Comparison of ENCODE assay signal across 31 cellular contexts in the genomic region with DNA sequence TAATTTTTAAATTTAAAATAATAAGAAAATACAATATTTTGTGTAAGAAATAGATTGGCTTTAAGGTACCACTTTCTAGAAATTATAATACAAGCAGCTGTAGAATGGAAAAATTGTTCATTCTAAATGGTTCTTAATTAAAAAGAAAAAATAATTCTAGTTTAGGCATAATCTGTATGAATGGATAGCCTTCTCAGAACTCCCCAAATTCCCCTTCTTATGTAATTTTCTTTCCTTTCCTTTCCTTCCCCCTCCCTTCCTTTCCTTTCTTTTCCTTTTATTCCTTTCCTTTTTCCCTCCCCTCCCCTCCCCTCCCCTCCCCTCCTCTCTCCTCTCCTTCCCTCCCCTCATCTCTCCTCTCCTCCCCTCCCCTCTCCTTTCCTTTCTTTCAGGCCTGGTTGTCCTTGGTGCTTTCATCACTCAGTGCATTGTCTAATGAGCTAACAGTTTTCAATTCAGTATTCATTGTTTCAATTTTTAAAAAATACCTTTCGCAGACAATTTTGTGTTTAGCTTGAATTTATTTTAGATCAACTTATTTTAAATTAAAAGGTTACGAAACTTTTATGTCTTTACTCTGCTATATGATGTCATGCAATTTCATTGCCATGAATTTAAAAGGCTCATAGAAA. TPM values are rescaled to one million over a fixed set of nuclear protein-coding genes. Genes with fewer than 3 reads are reported as not detected.
DNase-seq lines count a peak whose midpoint lies in the region; ATAC-seq, FAIRE-seq and TF ChIP-seq lines count a peak whose summit lies in the region.
"Had no signal": no experiment of that assay in that cellular context is flagged by ENCODE, and none has a peak within 500 bp of the region (broad histone marks: within the 10 kb centered on the region; RNA-seq: fewer than 3 reads in every experiment).

No MANE protein-coding gene starts in this region.

- H3K9me3 ChIP-seq in HepG2 (ENCODE audit: low read length) (no peaks in the 10 kb centered on the region), right lobe of liver (no peaks in the 10 kb centered on the region), K562 (replicated peaks; ENCODE audit: control insufficient read depth, insufficient read depth, low read depth, low read length) (no peaks in the 10 kb centered on the region), pancreas (no peaks in the 10 kb centered on the region), tibial artery (peaks cover 0 to 5% (median 0%) of the 10 kb centered on the region in 3 donors)
- H3K9me3 ChIP-seq: A549, BE2C, BLaER1 had no signal

- no peaks in the 10 kb centered on the region for H3K36me3 ChIP-seq in HepG2 (replicated peaks in 1 of 2; ENCODE audit: control insufficient read depth in 1 of 2, insufficient read depth in 2 of 2, low read length in 2 of 2)
- H3K36me3 ChIP-seq in right lobe of liver, result no peaks in the 10 kb centered on the region
- H3K36me3 ChIP-seq in K562 (ENCODE audit: control insufficient read depth, insufficient read depth, low read length), result no peaks in the 10 kb centered on the region
- no peaks in the 10 kb centered on the region for H3K36me3 ChIP-seq in pancreas
- H3K36me3 ChIP-seq in tibial artery, result no peaks in the 10 kb centered on the region
- H3K36me3 ChIP-seq: BE2C, BLaER1 had no signal

- H3K79me2 ChIP-seq in HepG2 (ENCODE audit: insufficient read depth, low read length) (no peaks in the 10 kb centered on the region), K562 (ENCODE audit: control insufficient read depth, insufficient read depth, low read length) (no peaks in the 10 kb centered on the region)

- TF ChIP-seq RAD21 in HepG2 (CRISPR knock-in tag; IDR thresholded peaks at IDR 0.05), result no peak
- no peak for TF ChIP-seq RAD21 in K562 (CRISPR knock-in tag; conservative IDR thresholded peaks at IDR 0.05 in 1 of 2, IDR thresholded peaks at IDR 0.05 in 1 of 2)

- TF ChIP-seq POLR2A in HepG2 (IDR thresholded peaks at IDR 0.05; ENCODE audit: insufficient read depth in 1 of 2, low read depth in 2 of 2, low read length in 2 of 2), result no peak
- TF ChIP-seq POLR2A in right lobe of liver (IDR thresholded peaks at IDR 0.05), result no peak
- TF ChIP-seq POLR2A in K562 (conservative IDR thresholded peaks at IDR 0.05), result no peak

- H4K20me1 ChIP-seq in HepG2 (ENCODE audit: insufficient read depth, low read length) (no peaks in the 10 kb centered on the region), K562 (replicated peaks; ENCODE audit: control insufficient read depth, insufficient read depth, low read length) (no peaks in the 10 kb centered on the region)
- H4K20me1 ChIP-seq: BLaER1 had no signal

- H2AFZ ChIP-seq in HepG2 (ENCODE audit: low read length) (no peak overlapping the region), K562 (ENCODE audit: low read depth, low read length) (no peak overlapping the region)

- H3K9me3 Mint-ChIP-seq in type B pancreatic cell, result no peaks in the 10 kb centered on the region
- H3K9me3 Mint-ChIP-seq: CD8-positive, alpha-beta memory T cell had no signal

- intact Hi-C loops in HepG2 (cut with micrococcal nuclease; ENCODE audit: unreplicated experiment), result no loop called here
- intact Hi-C loops in right lobe of liver (cut with DNase I), result no loop called here
- intact Hi-C loops in K562 (cut with micrococcal nuclease), result no loop called here
- intact Hi-C loops in pancreas (cut with DNase I), result no loop called here
- intact Hi-C loops in tibial artery (cut with DNase I; ENCODE audit: low total_unique reads), result no loop called here

- H3K36me3 Mint-ChIP-seq in type B pancreatic cell, result no peaks in the 10 kb centered on the region
- H3K36me3 Mint-ChIP-seq: CD14-positive monocyte; CD4-positive, CD25-positive, alpha-beta regulatory T cell had no signal

- H3K27me3 ChIP-seq in HepG2 (ENCODE audit: control insufficient read depth in 1 of 2, insufficient read depth in 2 of 2, low read length in 2 of 2), result peaks cover 0 to 8% of the 10 kb centered on the region in 2 experiments; a peak in 2 of 5 replicates
- H3K27me3 ChIP-seq in right lobe of liver, result no peaks in the 10 kb centered on the region
- peaks cover 0 to 19% of the 10 kb centered on the region in 2 experiments; a peak in 2 of 5 replicates for H3K27me3 ChIP-seq in K562 (ENCODE audit: control insufficient read depth in 2 of 2, insufficient read depth in 2 of 2, low read length in 2 of 2)
- H3K27me3 ChIP-seq in pancreas, result no peaks in the 10 kb centered on the region
- no peaks in the 10 kb centered on the region for H3K27me3 ChIP-seq in tibial artery
- H3K27me3 ChIP-seq: BE2C, BLaER1 had no signal

- peak overlapping the region; percentile 6 for H3K27ac Mint-ChIP-seq in type B pancreatic cell
- H3K27ac Mint-ChIP-seq: CD14-positive monocyte; CD4-positive, alpha-beta memory T cell; CD4-positive, CD25-positive, alpha-beta regulatory T cell; CD8-positive, alpha-beta memory T cell had no signal

- H3K27ac ChIP-seq in HepG2 (ENCODE audit: extremely low read length, insufficient read depth, low read length) (no peak overlapping the region), right lobe of liver (no peak overlapping the region), K562 (ENCODE audit: extremely low read depth, low read depth, low read length) (no peak overlapping the region), pancreas (peak overlapping the region in 3 of 4 donors; percentile 28 to 67 (median 66)), tibial artery (no peak overlapping the region)
- H3K27ac ChIP-seq: 22Rv1, A549, BLaER1 had no signal

- H3K4me2 ChIP-seq in HepG2 (ENCODE audit: low read depth, low read length) (no peak overlapping the region), K562 (ENCODE audit: insufficient read depth, low read length) (no peak overlapping the region)
- H3K4me2 ChIP-seq: A549, BLaER1 had no signal

- H3K4me1 ChIP-seq in HepG2 (ENCODE audit: insufficient read depth, low read length) (no peaks in the 10 kb centered on the region), right lobe of liver (peaks cover 0 to 7% (median 0%) of the 10 kb centered on the region in 4 donors), K562 (replicated peaks in 1 of 2; ENCODE audit: control insufficient read depth in 2 of 2, insufficient read depth in 2 of 2, low read length in 2 of 2) (peaks cover 0 to 12% of the 10 kb centered on the region in 2 experiments; a peak in 2 of 5 replicates), pancreas (peaks cover 0 to 15% (median 8%) of the 10 kb centered on the region in 3 donors), tibial artery (no peaks in the 10 kb centered on the region)
- H3K4me1 ChIP-seq: A549, BE2C, BLaER1 had no signal

- H3K4me1 Mint-ChIP-seq in type B pancreatic cell (ENCODE audit: unreplicated experiment), result no peaks in the 10 kb centered on the region
- H3K4me1 Mint-ChIP-seq: CD14-positive monocyte; CD4-positive, alpha-beta memory T cell; CD4-positive, CD25-positive, alpha-beta regulatory T cell; CD8-positive, alpha-beta memory T cell had no signal

- POLR2A ChIA-PET in HepG2 (lab: Yijun Ruan, JAX) (no interaction called here), K562 (lab: Yijun Ruan, JAX) (interaction anchor here (0.8 kb wide), 1 partner anchor 13 kb away, joined by 3 read pairs; no protein-coding TSS in a partner anchor)

- DNase-seq in HepG2 (ENCODE audit: low spot score) (no peak), right lobe of liver (no peak), K562 (ENCODE audit: extremely low read depth in 1 of 4, low spot score in 3 of 4) (no peak), pancreas (no peak), type B pancreatic cell (ENCODE audit: extremely low spot score, unreplicated experiment) (no peak), Kasumi-1 (lab: John Stamatoyannopoulos, UW) (no peak), T-helper 1 cell (no peak), tibial artery (no peak)
- DNase-seq: BE2C; C1 segment of cervical spinal cord; CD4-positive, alpha-beta memory T cell; CD4-positive, CD25-positive, alpha-beta regulatory T cell; CD8-positive, alpha-beta memory T cell; COR-L47; DMS 273 treated with DMSO at 0.1 percent for 48 hours; DMS153; DMS53; DMS79; DND-41; EL; GDM1 had no signal

- no peak for TF ChIP-seq EP300 in HepG2 (IDR thresholded peaks at IDR 0.05; ENCODE audit: low read depth in 2 of 2, low read length in 2 of 2)
- TF ChIP-seq EP300 in HepG2 (CRISPR knock-in tag; IDR thresholded peaks at IDR 0.05; ENCODE audit: borderline replicate concordance), result no peak
- TF ChIP-seq EP300 in K562 (IDR thresholded peaks at IDR 0.05; ENCODE audit: low read length), result no peak

- H3K4me3 Mint-ChIP-seq in type B pancreatic cell, result no peak overlapping the region
- H3K4me3 Mint-ChIP-seq: CD14-positive monocyte; CD4-positive, alpha-beta memory T cell; CD4-positive, CD25-positive, alpha-beta regulatory T cell had no signal

- TF ChIP-seq CTCF in HepG2 (CRISPR knock-in tag; IDR thresholded peaks at IDR 0.05), result no peak
- TF ChIP-seq CTCF in right lobe of liver (IDR thresholded peaks at IDR 0.05), result no peak
- TF ChIP-seq CTCF in K562 (IDR thresholded peaks at IDR 0.05 in 2 of 3, conservative IDR thresholded peaks at IDR 0.05 in 1 of 3; ENCODE audit: insufficient read depth in 2 of 3, low read depth in 1 of 3, low read length in 3 of 3), result no peak
- no peak for TF ChIP-seq CTCF in pancreas (IDR thresholded peaks at IDR 0.05)
- TF ChIP-seq CTCF in type B pancreatic cell (conservative IDR thresholded peaks at IDR 0.05), result no peak
- no peak for TF ChIP-seq CTCF in tibial artery (IDR thresholded peaks at IDR 0.05)

- H3K4me3 ChIP-seq in HepG2 (replicated peaks in 1 of 3; ENCODE audit: insufficient read depth in 1 of 3, low read depth in 2 of 3, low read length in 3 of 3) (no peak overlapping the region), right lobe of liver (no peak overlapping the region), K562 (no peak overlapping the region), pancreas (no peak overlapping the region), tibial artery (no peak overlapping the region)
- H3K4me3 ChIP-seq: A549, BLaER1, GM12878 had no signal

- H3K9me1 ChIP-seq in K562 (ENCODE audit: control insufficient read depth, insufficient read depth, low read length), result peaks cover 3% of the 10 kb centered on the region

- BruUV-seq in HepG2 (replicated peaks; lab: Mats Ljungman, UMichigan) (no TSS peak), K562 (replicated peaks; lab: Mats Ljungman, UMichigan) (no TSS peak)

- CTCF ChIA-PET in HepG2 (lab: Yijun Ruan, JAX; ENCODE audit: low intra/inter-chr PET ratio, low total read pairs) (no interaction called here), K562 (lab: Yijun Ruan, JAX; ENCODE audit: low intra/inter-chr PET ratio) (no interaction called here)

- H3K9ac ChIP-seq in HepG2 (ENCODE audit: insufficient read depth, low read depth, low read length), result no peak overlapping the region
- no peak overlapping the region for H3K9ac ChIP-seq in K562 (ENCODE audit: insufficient read depth in 1 of 2, low read depth in 2 of 2, low read length in 2 of 2)
- H3K9ac ChIP-seq: BLaER1 had no signal

- H3K27me3 Mint-ChIP-seq in type B pancreatic cell, result no peaks in the 10 kb centered on the region

- in situ Hi-C loops in HepG2 (cut with HindIII; ENCODE audit: extremely low pct_ligation_motif_present, low pct_unique_long_range_greater_than_20kb) (no loop called here), K562 (cut with MboI) (no loop called here)

- WGBS in HepG2 (ENCODE audit: low lambda C conversion rate), result 19% methylated on average over 2 of the region's 2 CpGs
- WGBS in right lobe of liver (ENCODE audit: insufficient coverage, low coverage, low lambda C conversion rate, missing lambda C conversion rate), result 98% methylated on average over 2 of the region's 2 CpGs
- 41% methylated on average over 2 of the region's 2 CpGs for WGBS in K562 (ENCODE audit: insufficient coverage, low coverage, missing lambda C conversion rate)
- 65 to 70% methylated on average over 2 of the region's 2 CpGs for WGBS in pancreas, 2 donors

- no peak for ATAC-seq in HepG2
- ATAC-seq in right lobe of liver, result no peak
- no peak for ATAC-seq in K562
- no peak for ATAC-seq in pancreas
- ATAC-seq: A549 had no signal

- no peak for FAIRE-seq in HepG2 (lab: Jason Lieb, UNC)
- FAIRE-seq in K562 (lab: Jason Lieb, UNC), result no peak
- no peak for FAIRE-seq in pancreas (lab: Jason Lieb, UNC)
- FAIRE-seq: A549, GM19239 had no signal

RNA-seq across cellular contexts. Expression of a gene that starts 28.8 kb away (rescaled TPM):
- not detected in 2 replicates for total RNA-seq in HepG2 (2016; rRNA removed; fragmentation: Illumina TruSeq; extraction: Trizol)
- not detected in 2 replicates for total RNA-seq in HepG2 (2016; cell fraction: cytosol; rRNA removed; fragmentation: Illumina TruSeq; extraction: Trizol; ENCODE audit: low read depth)
- not detected in 2 replicates for total RNA-seq in HepG2 (2016; cell fraction: insoluble cytoplasmic fraction; rRNA removed; fragmentation: Illumina TruSeq; extraction: Trizol)
- total RNA-seq in HepG2 (2016; cell fraction: membrane; rRNA removed; fragmentation: Illumina TruSeq; extraction: Trizol), result not detected in 2 replicates
- 0.09 TPM in 1 of 2 replicates, not detected in the other for total RNA-seq in HepG2 (2016; cell fraction: nucleus; rRNA removed; fragmentation: Illumina TruSeq; extraction: Trizol)
- polyA plus RNA-seq in HepG2 (2011; rRNA removed), result 0.03 and 0.04 TPM in 2 replicates
- polyA plus RNA-seq in HepG2 (2011; cell fraction: cytosol; rRNA removed), result not detected in 2 replicates
- polyA plus RNA-seq in HepG2 (2011; cell fraction: nucleus; rRNA removed), result 0.10 TPM in 1 of 2 replicates, not detected in the other
- 0.05 TPM in 1 of 2 replicates, not detected in the other for polyA plus RNA-seq in HepG2 (2012)
- not detected in 2 replicates for polyA plus RNA-seq in HepG2 (2016; cell fraction: cytosol; fragmentation: Illumina TruSeq; extraction: Trizol; ENCODE audit: low read depth)
- not detected in 2 replicates for polyA plus RNA-seq in HepG2 (2016; cell fraction: insoluble cytoplasmic fraction; fragmentation: Illumina TruSeq; extraction: Trizol; ENCODE audit: low read depth)
- not detected in 2 replicates for polyA plus RNA-seq in HepG2 (2016; cell fraction: membrane; fragmentation: Illumina TruSeq; extraction: Trizol; ENCODE audit: low read depth)
- polyA plus RNA-seq in HepG2 (2016; cell fraction: nucleus; fragmentation: Illumina TruSeq; extraction: Trizol; ENCODE audit: insufficient read depth, low read depth), result 0.12 and 0.19 TPM in 2 replicates
- 0.07 and 0.14 TPM in 2 replicates for polyA minus RNA-seq in HepG2 (2011; rRNA and poly(A)+ RNA removed; ENCODE audit: low replicate concordance)
- not detected in 2 replicates for polyA minus RNA-seq in HepG2 (2011; cell fraction: cytosol; rRNA and poly(A)+ RNA removed)
- polyA minus RNA-seq in HepG2 (2011; cell fraction: nucleus; rRNA and poly(A)+ RNA removed), result 0.13 TPM in 1 of 2 replicates, not detected in the other
- total RNA-seq in right lobe of liver, result under 1 TPM; 0.05 to 0.25 (median 0.15) TPM
- 0.19 and 0.60 TPM in 2 replicates for total RNA-seq in K562 (2011; cell fraction: chromatin; rRNA removed; ENCODE audit: low replicate concordance)
- 0.13 and 0.17 TPM in 2 replicates for total RNA-seq in K562 (2011; cell fraction: nucleolus; rRNA removed)
- 0.15 TPM in 1 of 2 replicates, not detected in the other for total RNA-seq in K562 (2011; cell fraction: nucleoplasm; rRNA removed)
- not detected in 2 replicates for total RNA-seq in K562 (2014; rRNA removed)
- total RNA-seq in K562 (2014; rRNA removed; fragmentation: Illumina TruSeq; extraction: Trizol), result 0.04 and 0.10 TPM in 2 replicates
- 0.04 TPM in 1 of 2 replicates, not detected in the other for total RNA-seq in K562 (2015; rRNA removed; fragmentation: Illumina TruSeq; extraction: Trizol)
- total RNA-seq in K562 (2021), result not detected in 2 replicates
- 0.10 and 0.20 TPM in 2 replicates for polyA plus RNA-seq in K562 (2011; rRNA removed)
- 0.03 and 0.16 TPM in 2 replicates for polyA plus RNA-seq in K562 (2011; cell fraction: cytosol; rRNA removed)
- polyA plus RNA-seq in K562 (2011; cell fraction: nucleus; rRNA removed), result 0.26 and 0.84 TPM in 2 replicates
- polyA plus RNA-seq in K562 (2012), result 0.04 and 0.05 TPM in 2 replicates
- polyA plus RNA-seq in K562 (2014; fragmentation: Illumina TruSeq; extraction: Trizol), result 0.04 TPM in 1 of 2 replicates, not detected in the other
- polyA plus RNA-seq in K562 (2014; fragmentation: Nextera tagmentation; extraction: Ambion mirVana), result not detected
- 0.07 TPM in 2 replicates for polyA plus RNA-seq in K562 (2014; rRNA removed)
- polyA minus RNA-seq in K562 (2011; rRNA and poly(A)+ RNA removed), result 0.36 TPM in 1 of 2 replicates, not detected in the other
- polyA minus RNA-seq in K562 (2011; cell fraction: cytosol; rRNA and poly(A)+ RNA removed), result 0.36 TPM in 1 of 2 replicates, not detected in the other
- 0.13 and 0.56 TPM in 2 replicates for polyA minus RNA-seq in K562 (2011; cell fraction: nucleus; rRNA and poly(A)+ RNA removed)
- total RNA-seq in pancreas, result under 1 TPM; 0.06 to 0.16 (median 0.12) TPM
- polyA plus RNA-seq in pancreas, result under 1 TPM; 0.27 to 0.38 TPM
- total RNA-seq in type B pancreatic cell (ENCODE audit: low replicate concordance), result 0.27 TPM in 1 of 2 replicates, not detected in the other
- total RNA-seq: A172, Daoy, G401, GM12878 had no signal
- polyA plus RNA-seq: AG04450; CD14-positive monocyte; CD4-positive, alpha-beta memory T cell; CD8-positive, alpha-beta memory T cell had no signal

RNA-seq across cellular contexts. Expression of a gene that starts 35.9 kb away (rescaled TPM):
- 0.07 TPM in 1 of 2 replicates, not detected in the other for total RNA-seq in HepG2 (2016; rRNA removed; fragmentation: Illumina TruSeq; extraction: Trizol)
- total RNA-seq in HepG2 (2016; cell fraction: cytosol; rRNA removed; fragmentation: Illumina TruSeq; extraction: Trizol; ENCODE audit: low read depth), result not detected in 2 replicates
- 0.17 TPM in 1 of 2 replicates, not detected in the other for total RNA-seq in HepG2 (2016; cell fraction: insoluble cytoplasmic fraction; rRNA removed; fragmentation: Illumina TruSeq; extraction: Trizol)
- not detected in 2 replicates for total RNA-seq in HepG2 (2016; cell fraction: membrane; rRNA removed; fragmentation: Illumina TruSeq; extraction: Trizol)
- not detected in 2 replicates for total RNA-seq in HepG2 (2016; cell fraction: nucleus; rRNA removed; fragmentation: Illumina TruSeq; extraction: Trizol)
- polyA plus RNA-seq in HepG2 (2011; rRNA removed), result 0.05 and 0.08 TPM in 2 replicates
- 0.03 TPM in 2 replicates for polyA plus RNA-seq in HepG2 (2011; cell fraction: cytosol; rRNA removed)
- polyA plus RNA-seq in HepG2 (2011; cell fraction: nucleus; rRNA removed), result 0.19 TPM in 1 of 2 replicates, not detected in the other
- polyA plus RNA-seq in HepG2 (2012), result not detected in 2 replicates
- polyA plus RNA-seq in HepG2 (2016; cell fraction: cytosol; fragmentation: Illumina TruSeq; extraction: Trizol; ENCODE audit: low read depth), result not detected in 2 replicates
- polyA plus RNA-seq in HepG2 (2016; cell fraction: insoluble cytoplasmic fraction; fragmentation: Illumina TruSeq; extraction: Trizol; ENCODE audit: low read depth), result not detected in 2 replicates
- polyA plus RNA-seq in HepG2 (2016; cell fraction: membrane; fragmentation: Illumina TruSeq; extraction: Trizol; ENCODE audit: low read depth), result not detected in 2 replicates
- not detected in 2 replicates for polyA plus RNA-seq in HepG2 (2016; cell fraction: nucleus; fragmentation: Illumina TruSeq; extraction: Trizol; ENCODE audit: insufficient read depth, low read depth)
- 1.7 TPM in 1 of 2 replicates, not detected in the other for polyA minus RNA-seq in HepG2 (2011; rRNA and poly(A)+ RNA removed; ENCODE audit: low replicate concordance)
- polyA minus RNA-seq in HepG2 (2011; cell fraction: cytosol; rRNA and poly(A)+ RNA removed), result not detected in 2 replicates
- 0.26 and 0.62 TPM in 2 replicates for polyA minus RNA-seq in HepG2 (2011; cell fraction: nucleus; rRNA and poly(A)+ RNA removed)
- total RNA-seq in right lobe of liver, result not detected
- total RNA-seq in K562 (2011; cell fraction: chromatin; rRNA removed; ENCODE audit: low replicate concordance), result 1.7 and 3.0 TPM in 2 replicates
- total RNA-seq in K562 (2011; cell fraction: nucleolus; rRNA removed), result 0.83 and 1.2 TPM in 2 replicates
- 2.3 and 2.7 TPM in 2 replicates for total RNA-seq in K562 (2011; cell fraction: nucleoplasm; rRNA removed)
- total RNA-seq in K562 (2014; rRNA removed), result 0.78 and 1.3 TPM in 2 replicates
- 1.6 and 1.7 TPM in 2 replicates for total RNA-seq in K562 (2014; rRNA removed; fragmentation: Illumina TruSeq; extraction: Trizol)
- total RNA-seq in K562 (2015; rRNA removed; fragmentation: Illumina TruSeq; extraction: Trizol), result 2.0 and 2.4 TPM in 2 replicates
- 1.2 and 1.5 TPM in 2 replicates for total RNA-seq in K562 (2021)
- 0.40 and 1.0 TPM in 2 replicates for polyA plus RNA-seq in K562 (2011; rRNA removed)
- polyA plus RNA-seq in K562 (2011; cell fraction: cytosol; rRNA removed), result 0.31 and 0.52 TPM in 2 replicates
- polyA plus RNA-seq in K562 (2011; cell fraction: nucleus; rRNA removed), result 1.2 and 2.0 TPM in 2 replicates
- polyA plus RNA-seq in K562 (2012), result 1.8 and 4.8 TPM in 2 replicates
- polyA plus RNA-seq in K562 (2014; fragmentation: Illumina TruSeq; extraction: Trizol), result 0.91 TPM in 2 replicates
- polyA plus RNA-seq in K562 (2014; fragmentation: Nextera tagmentation; extraction: Ambion mirVana), result 1 to 10 TPM in 1 of 2 experiments, under 1 TPM in 1; 0.32 to 1.0 TPM
- 0.88 and 3.1 TPM in 2 replicates for polyA plus RNA-seq in K562 (2014; rRNA removed)
- 1.5 and 3.1 TPM in 2 replicates for polyA minus RNA-seq in K562 (2011; rRNA and poly(A)+ RNA removed)
- 0.55 TPM in 1 of 2 replicates, not detected in the other for polyA minus RNA-seq in K562 (2011; cell fraction: cytosol; rRNA and poly(A)+ RNA removed)
- polyA minus RNA-seq in K562 (2011; cell fraction: nucleus; rRNA and poly(A)+ RNA removed), result 0.40 and 2.4 TPM in 2 replicates
- 10 to 100 TPM; 17.8 to 67.2 (median 28.0) TPM for total RNA-seq in pancreas
- polyA plus RNA-seq in pancreas, result 10 to 100 TPM; 12.8 to 17.1 TPM
- 25.5 and 65.1 TPM in 2 replicates for total RNA-seq in type B pancreatic cell (ENCODE audit: low replicate concordance)
- total RNA-seq: CD4-positive, alpha-beta memory T cell; CD8-positive, alpha-beta memory T cell; G401 had no signal
- polyA plus RNA-seq: CD4-positive, alpha-beta memory T cell; CD4-positive, CD25-positive, alpha-beta regulatory T cell; CD8-positive, alpha-beta memory T cell had no signal

RNA-seq across cellular contexts. Expression of a gene that starts 49.0 kb away (rescaled TPM):
- total RNA-seq in HepG2 (2016; rRNA removed; fragmentation: Illumina TruSeq; extraction: Trizol) (0.07 and 0.22 TPM in 2 replicates), right lobe of liver (under 1 TPM in 2 of 6 experiments, not detected in 4; 0.18 to 0.25 TPM), K562 (2014; rRNA removed) (not detected in 2 replicates), K562 (2014; rRNA removed; fragmentation: Illumina TruSeq; extraction: Trizol) (0.16 TPM in 1 of 2 replicates, not detected in the other), K562 (2015; rRNA removed; fragmentation: Illumina TruSeq; extraction: Trizol) (0.18 TPM in 1 of 2 replicates, not detected in the other), K562 (2021) (not detected in 2 replicates), pancreas (under 1 TPM in 2 of 6 donors, not detected in 4; 0.16 to 0.18 TPM), type B pancreatic cell (ENCODE audit: low replicate concordance) (0.41 TPM in 1 of 2 replicates, not detected in the other)
- not detected in 2 replicates for total RNA-seq in HepG2 (2016; cell fraction: cytosol; rRNA removed; fragmentation: Illumina TruSeq; extraction: Trizol; ENCODE audit: low read depth)
- 0.06 TPM in 1 of 2 replicates, not detected in the other for total RNA-seq in HepG2 (2016; cell fraction: insoluble cytoplasmic fraction; rRNA removed; fragmentation: Illumina TruSeq; extraction: Trizol)
- total RNA-seq in HepG2 (2016; cell fraction: membrane; rRNA removed; fragmentation: Illumina TruSeq; extraction: Trizol), result 0.10 TPM in 1 of 2 replicates, not detected in the other
- total RNA-seq in HepG2 (2016; cell fraction: nucleus; rRNA removed; fragmentation: Illumina TruSeq; extraction: Trizol), result not detected in 2 replicates
- polyA plus RNA-seq in HepG2 (2011; rRNA removed) (0.17 TPM in 1 of 2 replicates, not detected in the other), K562 (2011; rRNA removed) (0.28 and 0.31 TPM in 2 replicates), K562 (2014; fragmentation: Illumina TruSeq; extraction: Trizol) (0.14 and 0.18 TPM in 2 replicates), K562 (2014; fragmentation: Nextera tagmentation; extraction: Ambion mirVana) (under 1 TPM; 0.04 to 0.07 TPM), K562 (2014; rRNA removed) (0.05 and 0.07 TPM in 2 replicates), pancreas (under 1 TPM; 0.09 to 0.15 TPM)
- not detected in 2 replicates for polyA plus RNA-seq in HepG2 (2011; cell fraction: cytosol; rRNA removed)
- polyA plus RNA-seq in HepG2 (2011; cell fraction: nucleus; rRNA removed), result 0.21 and 0.26 TPM in 2 replicates
- polyA plus RNA-seq in HepG2 (2012), result 0.12 TPM in 1 of 2 replicates, not detected in the other
- polyA plus RNA-seq in HepG2 (2016; cell fraction: cytosol; fragmentation: Illumina TruSeq; extraction: Trizol; ENCODE audit: low read depth), result not detected in 2 replicates
- not detected in 2 replicates for polyA plus RNA-seq in HepG2 (2016; cell fraction: insoluble cytoplasmic fraction; fragmentation: Illumina TruSeq; extraction: Trizol; ENCODE audit: low read depth)
- polyA plus RNA-seq in HepG2 (2016; cell fraction: membrane; fragmentation: Illumina TruSeq; extraction: Trizol; ENCODE audit: low read depth), result not detected in 2 replicates
- 0.55 TPM in 1 of 2 replicates, not detected in the other for polyA plus RNA-seq in HepG2 (2016; cell fraction: nucleus; fragmentation: Illumina TruSeq; extraction: Trizol; ENCODE audit: insufficient read depth, low read depth)
- 0.26 TPM in 1 of 2 replicates, not detected in the other for polyA minus RNA-seq in HepG2 (2011; rRNA and poly(A)+ RNA removed; ENCODE audit: low replicate concordance)
- not detected in 2 replicates for polyA minus RNA-seq in HepG2 (2011; cell fraction: cytosol; rRNA and poly(A)+ RNA removed)
- 0.25 and 0.39 TPM in 2 replicates for polyA minus RNA-seq in HepG2 (2011; cell fraction: nucleus; rRNA and poly(A)+ RNA removed)
- total RNA-seq in K562 (2011; cell fraction: chromatin; rRNA removed; ENCODE audit: low replicate concordance), result 0.60 and 0.97 TPM in 2 replicates
- 0.17 TPM in 1 of 2 replicates, not detected in the other for total RNA-seq in K562 (2011; cell fraction: nucleolus; rRNA removed)
- 0.81 and 2.2 TPM in 2 replicates for total RNA-seq in K562 (2011; cell fraction: nucleoplasm; rRNA removed)
- polyA plus RNA-seq in K562 (2011; cell fraction: cytosol; rRNA removed), result 0.04 and 0.15 TPM in 2 replicates
- 0.48 and 0.86 TPM in 2 replicates for polyA plus RNA-seq in K562 (2011; cell fraction: nucleus; rRNA removed)
- not detected in 2 replicates for polyA plus RNA-seq in K562 (2012)
- 0.51 TPM in 1 of 2 replicates, not detected in the other for polyA minus RNA-seq in K562 (2011; rRNA and poly(A)+ RNA removed)
- not detected in 2 replicates for polyA minus RNA-seq in K562 (2011; cell fraction: cytosol; rRNA and poly(A)+ RNA removed)
- 0.67 TPM in 1 of 2 replicates, not detected in the other for polyA minus RNA-seq in K562 (2011; cell fraction: nucleus; rRNA and poly(A)+ RNA removed)
- total RNA-seq: Daoy, G401, GM12878 had no signal
- polyA plus RNA-seq: CD14-positive monocyte; CD4-positive, alpha-beta memory T cell; CD4-positive, CD25-positive, alpha-beta regulatory T cell; CD8-positive, alpha-beta memory T cell had no signal

Comparison
In these comparisons a context has a peak if more than half of its experiments do, and no peak if none do; other contexts are left out.
1. H3K27ac ChIP-seq: peak in pancreas (3 of 4); none in HepG2 (single experiment), right lobe of liver (0 of 3), K562 (single experiment) and tibial artery (0 of 2).